In genomic region chr18:220708-221107, GRCh38 we compare ENCODE assay signal across 13 cellular contexts.
"Had no signal": no experiment of that assay in that cellular context is flagged by ENCODE, and none has a peak within 500 bp of the region (broad histone marks: within the 10 kb centered on the region; RNA-seq: fewer than 3 reads in every experiment).

No MANE protein-coding gene starts in this region.

- H3K9me3 Mint-ChIP-seq: stimulated activated naive CD8-positive, alpha-beta T cell treated with anti-CD3 and anti-CD28 coated beads, Interleukin-15, amount 100 ng/mL, for 72 hours had no signal

- H3K9me3 ChIP-seq: ascending aorta, esophagus squamous epithelium, testis, upper lobe of right lung had no signal

- H3K27ac ChIP-seq: ascending aorta, esophagus squamous epithelium, testis, upper lobe of right lung, WERI-Rb-1 had no signal

- H3K4me1 Mint-ChIP-seq: activated CD8-positive, alpha-beta memory T cell treated with anti-CD3 and anti-CD28 coated beads, Interleukin-2, amount 10 ng/mL, durations not matched to agents 7 days and 5 days had no signal

- ATAC-seq: activated CD8-positive, alpha-beta memory T cell treated with anti-CD3 and anti-CD28 coated beads, Interleukin-2, amount 10 ng/mL, durations not matched to agents 7 days and 5 days; left lobe of liver; stimulated activated naive CD8-positive, alpha-beta T cell treated with anti-CD3 and anti-CD28 coated beads, Interleukin-15, amount 100 ng/mL, for 72 hours; upper lobe of right lung had no signal

- DNase-seq: activated CD8-positive, alpha-beta memory T cell treated with anti-CD3 and anti-CD28 coated beads, Interleukin-2, amount 10 ng/mL, durations not matched to agents 7 days and 5 days; activated naive CD4-positive, alpha-beta T cell treated with anti-CD3 and anti-CD28 coated beads, Interleukin-2, amount 50 U/mL, for 16 hours; dorsolateral prefrontal cortex; esophagus squamous epithelium; foreskin fibroblast; mesenchymal stem cell; stimulated activated CD4-positive, alpha-beta T cell treated with anti-CD3 and anti-CD28 coated beads, Interleukin-12 subunit alpha, Interleukin-12 subunit beta, amount 100 ng/mL, for 4 hours; stimulated activated naive CD8-positive, alpha-beta T cell treated with anti-CD3 and anti-CD28 coated beads, Interleukin-15, amount 100 ng/mL, for 72 hours; testis; upper lobe of right lung; WERI-Rb-1 had no signal

- H3K27ac Mint-ChIP-seq: activated CD8-positive, alpha-beta memory T cell treated with anti-CD3 and anti-CD28 coated beads, Interleukin-2, amount 10 ng/mL, durations not matched to agents 7 days and 5 days; stimulated activated naive CD8-positive, alpha-beta T cell treated with anti-CD3 and anti-CD28 coated beads, Interleukin-15, amount 100 ng/mL, for 72 hours had no signal

- H3K27me3 ChIP-seq: ascending aorta, dorsolateral prefrontal cortex, esophagus squamous epithelium, testis, upper lobe of right lung had no signal

- H3K27me3 Mint-ChIP-seq: activated CD8-positive, alpha-beta memory T cell treated with anti-CD3 and anti-CD28 coated beads, Interleukin-2, amount 10 ng/mL, durations not matched to agents 7 days and 5 days; stimulated activated naive CD8-positive, alpha-beta T cell treated with anti-CD3 and anti-CD28 coated beads, Interleukin-15, amount 100 ng/mL, for 72 hours had no signal

- H3K4me3 Mint-ChIP-seq: activated CD8-positive, alpha-beta memory T cell treated with anti-CD3 and anti-CD28 coated beads, Interleukin-2, amount 10 ng/mL, durations not matched to agents 7 days and 5 days; stimulated activated naive CD8-positive, alpha-beta T cell treated with anti-CD3 and anti-CD28 coated beads, Interleukin-15, amount 100 ng/mL, for 72 hours had no signal
